In genomic region chr11:120334894-120335462, GRCh38 we compare ENCODE assay signal across 8 cellular contexts. TPM values are rescaled to one million over a fixed set of nuclear protein-coding genes. Genes with fewer than 3 reads are reported as not detected.
A peak's percentile ranks its signal among the peaks of the same experiment; 100 is the strongest.
DNase-seq lines count a peak whose midpoint lies in the region; ATAC-seq and TF ChIP-seq lines count a peak whose summit lies in the region.

No MANE protein-coding gene starts in this region.

- H3K4me1 ChIP-seq in Caco-2 (peaks cover 23% of the 10 kb centered on the region), mucosa of descending colon (ENCODE audit: low read depth) (peaks cover 21% of the 10 kb centered on the region)

- H3K27ac Mint-ChIP-seq in Caco-2 (ENCODE audit: unreplicated experiment) = peak overlapping the region; percentile 5

- CTCF ChIA-PET in Caco-2 (lab: Charles Lee) = interaction anchor here (0.6 to 1.7 kb wide), 8 partner anchors 33 to 350 kb away, joined by 3 to 10 read pairs (median 4); no protein-coding TSS in a partner anchor

- DNase-seq in Caco-2 (peak; percentile 67 to 88), NCI-H748 (lab: John Stamatoyannopoulos, UW; ENCODE audit: unreplicated experiment) (peak; percentile 71), epidermal melanocyte (ENCODE audit: insufficient read length, low spot score) (peak; percentile 74), mucosa of descending colon (peak in 1 of 3 donors; percentile 94)
- peak; percentile 50 to 62 for DNase-seq in activated CD4-positive, alpha-beta T cell treated with anti-CD3 and anti-CD28 coated beads, Interleukin-2, amount 50 U/mL, for 48 hours
- DNase-seq in stimulated activated naive CD8-positive, alpha-beta T cell treated with anti-CD3 and anti-CD28 coated beads, Interleukin-15, Interleukin-2, amounts not matched to agents 100 U/mL and 50 U/mL, for 24 hours = peak; percentile 68

- no TSS peak for BruUV-seq in Caco-2 (replicated peaks; lab: Mats Ljungman, UMichigan)

- peaks cover 13% of the 10 kb centered on the region for H3K36me3 Mint-ChIP-seq in Caco-2 (ENCODE audit: insufficient read depth, unreplicated experiment)

- intact Hi-C loops in Caco-2 (cut with micrococcal nuclease; ENCODE audit: unreplicated experiment) (loop anchor here (1.0 to 5.0 kb wide), 6 partner anchors 8 to 617 kb away; no protein-coding TSS in a partner anchor), mucosa of descending colon (cut with DNase I, micrococcal nuclease) (loop anchor here in 1 of 2 donors (10.0 kb wide), 1 partner anchor 110 kb away; no protein-coding TSS in a partner anchor)

- peak; percentile 83 to 85 for TF ChIP-seq CTCF in Caco-2 (IDR thresholded peaks at IDR 0.05; ENCODE audit: insufficient read depth in 1 of 2, low read depth in 1 of 2, low read length in 1 of 2, severe bottlenecking in 1 of 2, unreplicated experiment in 1 of 2)
- TF ChIP-seq CTCF in mucosa of descending colon (IDR thresholded peaks at IDR 0.05) = peak; percentile 57

- H3K36me3 ChIP-seq in Caco-2 (ENCODE audit: control insufficient read depth, insufficient read depth, low read length) (no peaks in the 10 kb centered on the region), mucosa of descending colon (ENCODE audit: low read depth) (no peaks in the 10 kb centered on the region)

- POLR2A ChIA-PET in Caco-2 (lab: Charles Lee) = interaction anchor here (0.5 to 0.6 kb wide), 2 partner anchors 116 to 1544 kb away, joined by 7 to 10 read pairs; partner anchors contain the start of gene DDX6

- peaks cover 36% of the 10 kb centered on the region for H3K4me1 Mint-ChIP-seq in Caco-2 (ENCODE audit: low read depth, unreplicated experiment)

- H3K9me3 ChIP-seq in Caco-2 (no peaks in the 10 kb centered on the region), mucosa of descending colon (no peaks in the 10 kb centered on the region)

- H3K4me3 Mint-ChIP-seq in Caco-2 (ENCODE audit: unreplicated experiment) = peak overlapping the region; percentile 98

- H3K4me3 ChIP-seq in Caco-2 (ENCODE audit: low read depth, low read length) (peak overlapping the region; percentile 89), mucosa of descending colon (no peak overlapping the region)

- ATAC-seq in HG03439 (IDR thresholded peaks at IDR 0.05; ENCODE audit: unreplicated experiment) (peak; percentile 27), mucosa of descending colon (peak; percentile 37), GM18498 (IDR thresholded peaks at IDR 0.05; ENCODE audit: unreplicated experiment) (no peak)
- no peak for ATAC-seq in stimulated activated naive CD8-positive, alpha-beta T cell treated with anti-CD3 and anti-CD28 coated beads, Interleukin-15, Interleukin-2, amounts not matched to agents 100 U/mL and 50 U/mL, for 24 hours

- H3K27me3 ChIP-seq in Caco-2 (replicated peaks; ENCODE audit: control insufficient read depth, insufficient read depth, low read length) = no peaks in the 10 kb centered on the region

- H3K9me3 Mint-ChIP-seq in Caco-2 (ENCODE audit: unreplicated experiment) = no peaks in the 10 kb centered on the region

- H3K27me3 Mint-ChIP-seq in Caco-2 (ENCODE audit: insufficient read depth, unreplicated experiment) = no peaks in the 10 kb centered on the region

RNA-seq across cellular contexts. Expression of gene ARHGEF12, which starts 1.2 kb away (rescaled TPM):
- total RNA-seq in Caco-2 (2022) = 89.2 and 89.3 TPM in 2 replicates
- total RNA-seq in mucosa of descending colon = 100 to 1,000 TPM in 2 of 3 donors, 10 to 100 TPM in 1; 88.2 to 119 (median 114) TPM

RNA-seq across cellular contexts. Expression of gene TLCD5, which starts 9.9 kb away (rescaled TPM):
- total RNA-seq in Caco-2 (2022) (9.8 and 11.8 TPM in 2 replicates), mucosa of descending colon (1 to 10 TPM in 1 of 3 donors, under 1 TPM in 2; 0.46 to 3.8 (median 0.51) TPM)

Comparison
In these comparisons a context has a peak if more than half of its experiments do, and no peak if none do; other contexts are left out.
1. ATAC-seq: peak in HG03439 (single experiment) and mucosa of descending colon (single experiment); none in stimulated activated naive CD8-positive, alpha-beta T cell treated with anti-CD3 and anti-CD28 coated beads, Interleukin-15, Interleukin-2, amounts not matched to agents 100 U/mL and 50 U/mL, for 24 hours (single experiment) and GM18498 (single experiment).